Comparison of ENCODE assay signal across 26 cellular contexts in genomic region chr9:134534661-134535080, GRCh38.
DNase-seq lines count a peak whose midpoint lies in the region; ATAC-seq, FAIRE-seq and TF ChIP-seq lines count a peak whose summit lies in the region.
"Had no signal": no experiment of that assay in that cellular context is flagged by ENCODE, and none has a peak within 500 bp of the region (broad histone marks: within the 10 kb centered on the region; RNA-seq: fewer than 3 reads in every experiment).

No MANE protein-coding gene starts in this region.

- H3K36me3 ChIP-seq in HepG2 (replicated peaks in 1 of 2; ENCODE audit: control insufficient read depth in 1 of 2, insufficient read depth in 2 of 2, low read length in 2 of 2) (no peaks in the 10 kb centered on the region), right lobe of liver (no peaks in the 10 kb centered on the region), mucosa of descending colon (ENCODE audit: low read depth) (no peaks in the 10 kb centered on the region), mammary epithelial cell (ENCODE audit: insufficient read depth, low read length) (no peaks in the 10 kb centered on the region)
- H3K36me3 ChIP-seq: BE2C had no signal

- CTCF ChIA-PET in HepG2 (lab: Yijun Ruan, JAX; ENCODE audit: low intra/inter-chr PET ratio, low total read pairs): no interaction called here
- CTCF ChIA-PET in mammary epithelial cell (lab: Charles Lee; ENCODE audit: low non-redundant PET): no interaction called here

- H3K27me3 ChIP-seq in HepG2 (ENCODE audit: control insufficient read depth in 1 of 2, insufficient read depth in 2 of 2, low read length in 2 of 2) (peaks cover 8 to 69% of the 10 kb centered on the region in 2 experiments), right lobe of liver (no peaks in the 10 kb centered on the region), mammary epithelial cell (ENCODE audit: insufficient read depth, low read length) (no peaks in the 10 kb centered on the region)
- H3K27me3 ChIP-seq: BE2C, testis had no signal

- FAIRE-seq in HepG2 (lab: Jason Lieb, UNC) (no peak), GM19239 (lab: Jason Lieb, UNC) (no peak)
- FAIRE-seq: H54 had no signal

- in situ Hi-C loops in HepG2 (cut with HindIII; ENCODE audit: extremely low pct_ligation_motif_present, low pct_unique_long_range_greater_than_20kb) (no loop called here), astrocyte of the spinal cord (cut with HindIII; ENCODE audit: low sequenced_read_pairs) (no loop called here), mammary epithelial cell (cut with MboI; ENCODE audit: low sequenced_read_pairs in 2 of 2) (no loop called here)

- H3K4me2 ChIP-seq in HepG2 (ENCODE audit: low read depth, low read length): no peak overlapping the region
- H3K4me2 ChIP-seq in mammary epithelial cell (ENCODE audit: insufficient read depth, low read depth, low read length): no peak overlapping the region

- no peak overlapping the region for H3K4me3 ChIP-seq in HepG2 (replicated peaks in 1 of 3; ENCODE audit: insufficient read depth in 1 of 3, low read depth in 2 of 3, low read length in 3 of 3)
- no peak overlapping the region for H3K4me3 ChIP-seq in right lobe of liver
- no peak overlapping the region for H3K4me3 ChIP-seq in astrocyte of the spinal cord (ENCODE audit: low read depth, low read length)
- no peak overlapping the region for H3K4me3 ChIP-seq in mucosa of descending colon
- H3K4me3 ChIP-seq in mammary epithelial cell (replicated peaks in 1 of 3; ENCODE audit: insufficient read depth in 1 of 3, low read depth in 2 of 3, low read length in 3 of 3): no peak overlapping the region
- H3K4me3 ChIP-seq: testis had no signal

- dilution Hi-C loops in mammary epithelial cell (cut with HindIII; ENCODE audit: low sequenced_read_pairs): no loop called here

- H2AFZ ChIP-seq in HepG2 (ENCODE audit: low read length) (no peak overlapping the region), mammary epithelial cell (ENCODE audit: low read depth, low read length) (no peak overlapping the region)

- no peak for DNase-seq in HepG2 (ENCODE audit: low spot score)
- no peak for DNase-seq in right lobe of liver
- DNase-seq in astrocyte of the spinal cord (ENCODE audit: low read depth, low spot score): peak; percentile 45
- peak in 1 of 3 donors; percentile 21 for DNase-seq in mucosa of descending colon
- no peak for DNase-seq in NCI-H2171 treated with DMSO at 0.1 percent for 48 hours (lab: John Stamatoyannopoulos, UW)
- DNase-seq in foreskin melanocyte: no peak
- DNase-seq in GM19239 (ENCODE audit: insufficient read length, low spot score): no peak
- DNase-seq in mammary epithelial cell: no peak
- DNase-seq: activated B cell treated with CpG ODN at 0.5 μM for 24 hours; activated CD4-positive, alpha-beta T cell treated with anti-CD3 and anti-CD28 coated beads, Interleukin-2, amount 50 U/mL, for 48 hours; activated CD8-positive, alpha-beta memory T cell treated with anti-CD3 and anti-CD28 coated beads, Interleukin-2, amount 50 U/mL, for 48 hours; activated naive CD8-positive, alpha-beta T cell treated with anti-CD3 and anti-CD28 coated beads, Interleukin-2, amount 50 U/mL, for 24 hours; BE2C; Calu3; cortex of kidney; EL; left colon; MM.1S; NCI-H1417 treated with DMSO at 0.1 percent for 48 hours; NCI-H526 treated with DMSO at 0.1 percent for 48 hours; RPMI8226; stimulated activated CD4-positive, alpha-beta T cell treated with anti-CD3 and anti-CD28 coated beads, Interleukin-2, amount 100 ng/mL, for 24 hours; T-helper 9 cell; testis had no signal

- TF ChIP-seq CTCF in HepG2 (CRISPR knock-in tag; IDR thresholded peaks at IDR 0.05): no peak
- TF ChIP-seq CTCF in right lobe of liver (IDR thresholded peaks at IDR 0.05): no peak
- no peak for TF ChIP-seq CTCF in astrocyte of the spinal cord (IDR thresholded peaks at IDR 0.05; ENCODE audit: low read depth, low read length)
- no peak for TF ChIP-seq CTCF in mucosa of descending colon (IDR thresholded peaks at IDR 0.05)
- TF ChIP-seq CTCF in mammary epithelial cell (conservative IDR thresholded peaks at IDR 0.05 in 1 of 2, IDR thresholded peaks at IDR 0.05 in 1 of 2; ENCODE audit: extremely low read depth in 1 of 2, insufficient read depth in 1 of 2, low read depth in 1 of 2, low read length in 2 of 2): no peak

- H3K9me3 ChIP-seq in HepG2 (ENCODE audit: low read length) (no peaks in the 10 kb centered on the region), right lobe of liver (no peaks in the 10 kb centered on the region), mucosa of descending colon (no peaks in the 10 kb centered on the region), mammary epithelial cell (replicated peaks; ENCODE audit: insufficient read depth, low read length) (peaks cover 7% of the 10 kb centered on the region)
- H3K9me3 ChIP-seq: testis had no signal

- no peak for TF ChIP-seq RAD21 in HepG2 (CRISPR knock-in tag; IDR thresholded peaks at IDR 0.05)

- H3K79me2 ChIP-seq in HepG2 (ENCODE audit: insufficient read depth, low read length): no peaks in the 10 kb centered on the region
- H3K79me2 ChIP-seq in mammary epithelial cell (ENCODE audit: insufficient read depth, low read length): no peaks in the 10 kb centered on the region

- TF ChIP-seq POLR2A in HepG2 (IDR thresholded peaks at IDR 0.05; ENCODE audit: insufficient read depth in 1 of 2, low read depth in 2 of 2, low read length in 2 of 2): no peak
- TF ChIP-seq POLR2A in right lobe of liver (IDR thresholded peaks at IDR 0.05): no peak

- TF ChIP-seq EP300 in HepG2 (IDR thresholded peaks at IDR 0.05; ENCODE audit: low read depth in 2 of 2, low read length in 2 of 2) (no peak), HepG2 (CRISPR knock-in tag; IDR thresholded peaks at IDR 0.05; ENCODE audit: borderline replicate concordance) (no peak)

- ATAC-seq in HepG2 (no peak), right lobe of liver (no peak), mucosa of descending colon (peak; percentile 18)
- ATAC-seq: activated naive CD8-positive, alpha-beta T cell treated with anti-CD3 and anti-CD28 coated beads, Interleukin-2, amount 50 U/mL, for 24 hours; left colon; stimulated activated effector memory CD8-positive, alpha-beta T cell treated with anti-CD3 and anti-CD28 coated beads, Interleukin-12 subunit alpha, Interleukin-12 subunit beta, amount 100 ng/mL, for 72 hours had no signal

- H3K9ac ChIP-seq in HepG2 (ENCODE audit: insufficient read depth, low read depth, low read length): no peak overlapping the region
- no peak overlapping the region for H3K9ac ChIP-seq in mammary epithelial cell (ENCODE audit: insufficient read depth, low read length)

- H3K4me1 ChIP-seq in HepG2 (ENCODE audit: insufficient read depth, low read length) (no peaks in the 10 kb centered on the region), right lobe of liver (no peaks in the 10 kb centered on the region), mucosa of descending colon (ENCODE audit: low read depth) (peaks cover 5% of the 10 kb centered on the region), mammary epithelial cell (ENCODE audit: insufficient read depth, low read length) (no peaks in the 10 kb centered on the region)
- H3K4me1 ChIP-seq: BE2C had no signal

- intact Hi-C loops in HepG2 (cut with micrococcal nuclease; ENCODE audit: unreplicated experiment) (no loop called here), right lobe of liver (cut with DNase I) (no loop called here), mucosa of descending colon (cut with DNase I, micrococcal nuclease) (no loop called here), mammary epithelial cell (cut with micrococcal nuclease) (no loop called here)

- no TSS peak for BruUV-seq in HepG2 (replicated peaks; lab: Mats Ljungman, UMichigan)
- BruUV-seq in mammary epithelial cell (replicated peaks; lab: Mats Ljungman, UMichigan): no TSS peak

- 7% methylated on average over 12 of the region's 12 CpGs for WGBS in HepG2 (ENCODE audit: low lambda C conversion rate)
- 65% methylated on average over 6 of the region's 12 CpGs for WGBS in right lobe of liver (ENCODE audit: insufficient coverage, low coverage, low lambda C conversion rate, missing lambda C conversion rate)
- 60% methylated on average over 9 of the region's 12 CpGs for whole genome bisulfite sequencing in mammary epithelial cell (ENCODE audit: low coverage, missing lambda C conversion rate)

- POLR2A ChIA-PET in HepG2 (lab: Yijun Ruan, JAX): no interaction called here

- H3K27ac ChIP-seq in HepG2 (ENCODE audit: extremely low read length, insufficient read depth, low read length) (no peak overlapping the region), right lobe of liver (no peak overlapping the region), mammary epithelial cell (ENCODE audit: insufficient read depth, low read depth, low read length) (no peak overlapping the region)
- H3K27ac ChIP-seq: testis had no signal

- no peaks in the 10 kb centered on the region for H4K20me1 ChIP-seq in HepG2 (ENCODE audit: insufficient read depth, low read length)
- H4K20me1 ChIP-seq in mammary epithelial cell (ENCODE audit: insufficient read depth, low read length): no peaks in the 10 kb centered on the region

TF ChIP-seq in HepG2, 621 proteins besides CTCF, POLR2A, EP300 and RAD21:
- TF ChIP-seq MAFK (conservative IDR thresholded peaks at IDR 0.05 in 1 of 2, IDR thresholded peaks at IDR 0.05 in 1 of 2; ENCODE audit: low read length in 2 of 2) (peak; percentile 54 to 60), MAFF (IDR thresholded peaks at IDR 0.05; ENCODE audit: low read depth, low read length) (0 out of 2 replicates have a peak, but pooled peaks have one; percentile 35), DMAP1 (CRISPR knock-in tag; IDR thresholded peaks at IDR 0.05) (no peak), SNAI1 (CRISPR knock-in tag; IDR thresholded peaks at IDR 0.05; ENCODE audit: borderline replicate concordance) (no peak), MNT (IDR thresholded peaks at IDR 0.05) (peak; percentile 66), ESRRA (CRISPR knock-in tag; IDR thresholded peaks at IDR 0.05; ENCODE audit: low read depth) (no peak)
